In the genomic region with DNA sequence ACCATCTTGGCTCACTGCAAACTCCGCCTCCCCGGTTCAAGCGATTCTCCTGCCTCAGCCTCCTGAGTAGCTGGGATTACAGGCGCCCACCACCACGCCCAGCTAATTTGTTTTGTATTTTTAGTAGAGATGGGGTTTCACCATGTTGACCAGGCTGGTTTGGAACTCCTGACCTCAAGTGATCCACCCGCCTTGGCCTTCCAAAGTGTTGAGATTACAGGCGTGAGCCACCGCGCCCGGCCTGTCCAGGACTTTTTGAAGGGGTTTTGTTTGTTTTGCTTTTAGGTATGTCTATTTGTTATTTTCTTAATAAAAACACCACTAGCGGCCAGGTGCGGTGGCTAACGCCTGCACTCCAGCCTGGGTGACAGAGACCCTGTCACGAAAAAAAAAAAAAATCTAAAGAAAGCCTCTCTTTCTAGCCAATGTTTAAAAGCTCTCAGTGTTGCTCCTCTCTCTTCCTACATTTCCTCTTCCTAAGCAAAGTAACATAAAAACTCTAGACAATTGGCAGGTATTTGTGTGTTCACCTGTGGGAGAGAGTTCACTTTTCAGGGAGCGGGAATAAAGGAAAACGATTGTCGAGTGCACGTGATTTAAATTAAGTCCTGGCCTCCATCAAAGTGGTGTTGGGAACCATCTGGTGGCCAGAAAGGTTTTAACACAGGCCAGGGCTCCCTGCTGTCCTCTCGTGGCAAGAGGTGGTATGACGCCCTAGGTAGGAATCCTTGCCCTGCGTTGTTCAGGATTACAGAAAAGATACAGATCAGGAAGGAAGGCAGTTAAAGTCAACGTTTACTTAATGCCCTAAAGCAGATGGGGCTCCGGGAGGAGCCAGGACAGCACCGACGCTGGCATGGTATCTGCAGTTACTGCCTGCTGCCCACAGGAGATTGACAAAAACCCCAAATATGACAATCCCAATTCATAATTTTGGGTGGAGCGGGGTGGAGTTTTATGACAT, we compare ENCODE assay signal across 1 cellular context.
A peak's percentile ranks its signal among the peaks of the same experiment; 100 is the strongest.
TF ChIP-seq lines count a peak whose summit lies in the region.

No MANE protein-coding gene starts in this region.

TF ChIP-seq in K562, 482 proteins besides CTCF, POLR2A, EP300 and RAD21 (continued from another document and continues in another):
- TF ChIP-seq, protein P1, sequence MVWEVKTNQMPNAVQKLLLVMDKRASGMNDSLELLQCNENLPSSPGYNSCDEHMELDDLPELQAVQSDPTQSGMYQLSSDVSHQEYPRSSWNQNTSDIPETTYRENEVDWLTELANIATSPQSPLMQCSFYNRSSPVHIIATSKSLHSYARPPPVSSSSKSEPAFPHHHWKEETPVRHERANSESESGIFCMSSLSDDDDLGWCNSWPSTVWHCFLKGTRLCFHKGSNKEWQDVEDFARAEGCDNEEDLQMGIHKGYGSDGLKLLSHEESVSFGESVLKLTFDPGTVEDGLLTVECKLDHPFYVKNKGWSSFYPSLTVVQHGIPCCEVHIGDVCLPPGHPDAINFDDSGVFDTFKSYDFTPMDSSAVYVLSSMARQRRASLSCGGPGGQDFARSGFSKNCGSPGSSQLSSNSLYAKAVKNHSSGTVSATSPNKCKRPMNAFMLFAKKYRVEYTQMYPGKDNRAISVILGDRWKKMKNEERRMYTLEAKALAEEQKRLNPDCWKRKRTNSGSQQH (CRISPR knock-in tag; IDR thresholded peaks at IDR 0.05), result no peak
- no peak for TF ChIP-seq HIVEP1 (CRISPR knock-in tag; IDR thresholded peaks at IDR 0.05)
- no peak for TF ChIP-seq KDM1A (IDR thresholded peaks at IDR 0.05)
- TF ChIP-seq, protein P2, sequence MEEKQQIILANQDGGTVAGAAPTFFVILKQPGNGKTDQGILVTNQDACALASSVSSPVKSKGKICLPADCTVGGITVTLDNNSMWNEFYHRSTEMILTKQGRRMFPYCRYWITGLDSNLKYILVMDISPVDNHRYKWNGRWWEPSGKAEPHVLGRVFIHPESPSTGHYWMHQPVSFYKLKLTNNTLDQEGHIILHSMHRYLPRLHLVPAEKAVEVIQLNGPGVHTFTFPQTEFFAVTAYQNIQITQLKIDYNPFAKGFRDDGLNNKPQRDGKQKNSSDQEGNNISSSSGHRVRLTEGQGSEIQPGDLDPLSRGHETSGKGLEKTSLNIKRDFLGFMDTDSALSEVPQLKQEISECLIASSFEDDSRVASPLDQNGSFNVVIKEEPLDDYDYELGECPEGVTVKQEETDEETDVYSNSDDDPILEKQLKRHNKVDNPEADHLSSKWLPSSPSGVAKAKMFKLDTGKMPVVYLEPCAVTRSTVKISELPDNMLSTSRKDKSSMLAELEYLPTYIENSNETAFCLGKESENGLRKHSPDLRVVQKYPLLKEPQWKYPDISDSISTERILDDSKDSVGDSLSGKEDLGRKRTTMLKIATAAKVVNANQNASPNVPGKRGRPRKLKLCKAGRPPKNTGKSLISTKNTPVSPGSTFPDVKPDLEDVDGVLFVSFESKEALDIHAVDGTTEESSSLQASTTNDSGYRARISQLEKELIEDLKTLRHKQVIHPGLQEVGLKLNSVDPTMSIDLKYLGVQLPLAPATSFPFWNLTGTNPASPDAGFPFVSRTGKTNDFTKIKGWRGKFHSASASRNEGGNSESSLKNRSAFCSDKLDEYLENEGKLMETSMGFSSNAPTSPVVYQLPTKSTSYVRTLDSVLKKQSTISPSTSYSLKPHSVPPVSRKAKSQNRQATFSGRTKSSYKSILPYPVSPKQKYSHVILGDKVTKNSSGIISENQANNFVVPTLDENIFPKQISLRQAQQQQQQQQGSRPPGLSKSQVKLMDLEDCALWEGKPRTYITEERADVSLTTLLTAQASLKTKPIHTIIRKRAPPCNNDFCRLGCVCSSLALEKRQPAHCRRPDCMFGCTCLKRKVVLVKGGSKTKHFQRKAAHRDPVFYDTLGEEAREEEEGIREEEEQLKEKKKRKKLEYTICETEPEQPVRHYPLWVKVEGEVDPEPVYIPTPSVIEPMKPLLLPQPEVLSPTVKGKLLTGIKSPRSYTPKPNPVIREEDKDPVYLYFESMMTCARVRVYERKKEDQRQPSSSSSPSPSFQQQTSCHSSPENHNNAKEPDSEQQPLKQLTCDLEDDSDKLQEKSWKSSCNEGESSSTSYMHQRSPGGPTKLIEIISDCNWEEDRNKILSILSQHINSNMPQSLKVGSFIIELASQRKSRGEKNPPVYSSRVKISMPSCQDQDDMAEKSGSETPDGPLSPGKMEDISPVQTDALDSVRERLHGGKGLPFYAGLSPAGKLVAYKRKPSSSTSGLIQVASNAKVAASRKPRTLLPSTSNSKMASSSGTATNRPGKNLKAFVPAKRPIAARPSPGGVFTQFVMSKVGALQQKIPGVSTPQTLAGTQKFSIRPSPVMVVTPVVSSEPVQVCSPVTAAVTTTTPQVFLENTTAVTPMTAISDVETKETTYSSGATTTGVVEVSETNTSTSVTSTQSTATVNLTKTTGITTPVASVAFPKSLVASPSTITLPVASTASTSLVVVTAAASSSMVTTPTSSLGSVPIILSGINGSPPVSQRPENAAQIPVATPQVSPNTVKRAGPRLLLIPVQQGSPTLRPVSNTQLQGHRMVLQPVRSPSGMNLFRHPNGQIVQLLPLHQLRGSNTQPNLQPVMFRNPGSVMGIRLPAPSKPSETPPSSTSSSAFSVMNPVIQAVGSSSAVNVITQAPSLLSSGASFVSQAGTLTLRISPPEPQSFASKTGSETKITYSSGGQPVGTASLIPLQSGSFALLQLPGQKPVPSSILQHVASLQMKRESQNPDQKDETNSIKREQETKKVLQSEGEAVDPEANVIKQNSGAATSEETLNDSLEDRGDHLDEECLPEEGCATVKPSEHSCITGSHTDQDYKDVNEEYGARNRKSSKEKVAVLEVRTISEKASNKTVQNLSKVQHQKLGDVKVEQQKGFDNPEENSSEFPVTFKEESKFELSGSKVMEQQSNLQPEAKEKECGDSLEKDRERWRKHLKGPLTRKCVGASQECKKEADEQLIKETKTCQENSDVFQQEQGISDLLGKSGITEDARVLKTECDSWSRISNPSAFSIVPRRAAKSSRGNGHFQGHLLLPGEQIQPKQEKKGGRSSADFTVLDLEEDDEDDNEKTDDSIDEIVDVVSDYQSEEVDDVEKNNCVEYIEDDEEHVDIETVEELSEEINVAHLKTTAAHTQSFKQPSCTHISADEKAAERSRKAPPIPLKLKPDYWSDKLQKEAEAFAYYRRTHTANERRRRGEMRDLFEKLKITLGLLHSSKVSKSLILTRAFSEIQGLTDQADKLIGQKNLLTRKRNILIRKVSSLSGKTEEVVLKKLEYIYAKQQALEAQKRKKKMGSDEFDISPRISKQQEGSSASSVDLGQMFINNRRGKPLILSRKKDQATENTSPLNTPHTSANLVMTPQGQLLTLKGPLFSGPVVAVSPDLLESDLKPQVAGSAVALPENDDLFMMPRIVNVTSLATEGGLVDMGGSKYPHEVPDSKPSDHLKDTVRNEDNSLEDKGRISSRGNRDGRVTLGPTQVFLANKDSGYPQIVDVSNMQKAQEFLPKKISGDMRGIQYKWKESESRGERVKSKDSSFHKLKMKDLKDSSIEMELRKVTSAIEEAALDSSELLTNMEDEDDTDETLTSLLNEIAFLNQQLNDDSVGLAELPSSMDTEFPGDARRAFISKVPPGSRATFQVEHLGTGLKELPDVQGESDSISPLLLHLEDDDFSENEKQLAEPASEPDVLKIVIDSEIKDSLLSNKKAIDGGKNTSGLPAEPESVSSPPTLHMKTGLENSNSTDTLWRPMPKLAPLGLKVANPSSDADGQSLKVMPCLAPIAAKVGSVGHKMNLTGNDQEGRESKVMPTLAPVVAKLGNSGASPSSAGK (IDR thresholded peaks at IDR 0.05), result peak; percentile 86
- TF ChIP-seq ZNF449 (CRISPR knock-in tag; IDR thresholded peaks at IDR 0.05), result no peak
- no peak for TF ChIP-seq E2F5 (CRISPR knock-in tag; IDR thresholded peaks at IDR 0.05)
- TF ChIP-seq YBX1 (IDR thresholded peaks at IDR 0.05), result no peak
- TF ChIP-seq FIP1L1 (IDR thresholded peaks at IDR 0.05; ENCODE audit: low read depth, low read length, poor library complexity, severe bottlenecking), result no peak
- no peak for TF ChIP-seq ZNF717 (CRISPR knock-in tag; IDR thresholded peaks at IDR 0.05)
- TF ChIP-seq SNIP1 (IDR thresholded peaks at IDR 0.05; ENCODE audit: low read depth), result no peak
- no peak for TF ChIP-seq OTX1 (CRISPR knock-in tag; IDR thresholded peaks at IDR 0.05)
- TF ChIP-seq KDM5B (IDR thresholded peaks at IDR 0.05; ENCODE audit: insufficient replicate concordance, low read depth, low read length), result no peak
- no peak for TF ChIP-seq STAT5A (IDR thresholded peaks at IDR 0.05; ENCODE audit: borderline replicate concordance, low read length)
- no peak for TF ChIP-seq ELF2 (CRISPR knock-in tag; IDR thresholded peaks at IDR 0.05)
- TF ChIP-seq CHD1 (IDR thresholded peaks at IDR 0.05; ENCODE audit: low read length), result no peak
- TF ChIP-seq ZNF696 (CRISPR knock-in tag; conservative IDR thresholded peaks at IDR 0.05), result no peak
- TF ChIP-seq, protein P3, sequence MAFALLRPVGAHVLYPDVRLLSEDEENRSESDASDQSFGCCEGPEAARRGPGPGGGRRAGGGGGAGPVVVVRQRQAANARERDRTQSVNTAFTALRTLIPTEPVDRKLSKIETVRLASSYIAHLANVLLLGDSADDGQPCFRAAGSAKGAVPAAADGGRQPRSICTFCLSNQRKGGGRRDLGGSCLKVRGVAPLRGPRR (CRISPR knock-in tag; IDR thresholded peaks at IDR 0.05), result no peak
- TF ChIP-seq KLF6 (CRISPR knock-in tag; IDR thresholded peaks at IDR 0.05; ENCODE audit: borderline replicate concordance), result no peak
- no peak for TF ChIP-seq NUFIP1 (IDR thresholded peaks at IDR 0.05; ENCODE audit: partially characterized antibody)
- peak; percentile 37; the same call in 1 of the 2 replicates for TF ChIP-seq ATF7 (IDR thresholded peaks at IDR 0.05)
- TF ChIP-seq HNRNPLL (IDR thresholded peaks at IDR 0.05; ENCODE audit: low read depth, low read length, poor library complexity, severe bottlenecking), result no peak
- no peak for TF ChIP-seq HNRNPK (IDR thresholded peaks at IDR 0.05; ENCODE audit: low read depth, low read length, poor library complexity, severe bottlenecking)
- TF ChIP-seq PCBP2 (IDR thresholded peaks at IDR 0.05; ENCODE audit: low read depth, low read length, poor library complexity, severe bottlenecking), result no peak
- TF ChIP-seq ZBTB1 (CRISPR knock-in tag; IDR thresholded peaks at IDR 0.05; ENCODE audit: borderline replicate concordance, low read depth), result no peak
- no peak for TF ChIP-seq MEF2A (IDR thresholded peaks at IDR 0.05; ENCODE audit: control insufficient read depth, low read depth, low read length)
- TF ChIP-seq, protein P4, sequence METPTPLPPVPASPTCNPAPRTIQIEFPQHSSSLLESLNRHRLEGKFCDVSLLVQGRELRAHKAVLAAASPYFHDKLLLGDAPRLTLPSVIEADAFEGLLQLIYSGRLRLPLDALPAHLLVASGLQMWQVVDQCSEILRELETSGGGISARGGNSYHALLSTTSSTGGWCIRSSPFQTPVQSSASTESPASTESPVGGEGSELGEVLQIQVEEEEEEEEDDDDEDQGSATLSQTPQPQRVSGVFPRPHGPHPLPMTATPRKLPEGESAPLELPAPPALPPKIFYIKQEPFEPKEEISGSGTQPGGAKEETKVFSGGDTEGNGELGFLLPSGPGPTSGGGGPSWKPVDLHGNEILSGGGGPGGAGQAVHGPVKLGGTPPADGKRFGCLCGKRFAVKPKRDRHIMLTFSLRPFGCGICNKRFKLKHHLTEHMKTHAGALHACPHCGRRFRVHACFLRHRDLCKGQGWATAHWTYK (CRISPR knock-in tag; IDR thresholded peaks at IDR 0.05), result no peak
- TF ChIP-seq CREM (IDR thresholded peaks at IDR 0.05; ENCODE audit: low read depth), result peak; percentile 80
- no peak for TF ChIP-seq GABPB2 (CRISPR knock-in tag; conservative IDR thresholded peaks at IDR 0.05)
- no peak for TF ChIP-seq CBFA2T3 (IDR thresholded peaks at IDR 0.05)
- no peak for TF ChIP-seq CEBPG (CRISPR knock-in tag; IDR thresholded peaks at IDR 0.05)
- TF ChIP-seq CEBPG (tag; conservative IDR thresholded peaks at IDR 0.05 in 1 of 2, IDR thresholded peaks at IDR 0.05 in 1 of 2), result no peak
- TF ChIP-seq RCOR1 (IDR thresholded peaks at IDR 0.05; ENCODE audit: borderline replicate concordance in 1 of 2, low read depth in 2 of 2, low read length in 2 of 2), result peak in 1 of 2 experiments; percentile 80; a peak in 1 of 4 replicates
- no peak for TF ChIP-seq NR1H2 (CRISPR knock-in tag; IDR thresholded peaks at IDR 0.05)
- no peak for TF ChIP-seq PHTF2 (CRISPR knock-in tag; IDR thresholded peaks at IDR 0.05)
- TF ChIP-seq CGGBP1 (CRISPR knock-in tag; IDR thresholded peaks at IDR 0.05), result no peak
- TF ChIP-seq HEY1 (CRISPR knock-in tag; IDR thresholded peaks at IDR 0.05; ENCODE audit: borderline replicate concordance), result no peak
- TF ChIP-seq, protein P5, sequence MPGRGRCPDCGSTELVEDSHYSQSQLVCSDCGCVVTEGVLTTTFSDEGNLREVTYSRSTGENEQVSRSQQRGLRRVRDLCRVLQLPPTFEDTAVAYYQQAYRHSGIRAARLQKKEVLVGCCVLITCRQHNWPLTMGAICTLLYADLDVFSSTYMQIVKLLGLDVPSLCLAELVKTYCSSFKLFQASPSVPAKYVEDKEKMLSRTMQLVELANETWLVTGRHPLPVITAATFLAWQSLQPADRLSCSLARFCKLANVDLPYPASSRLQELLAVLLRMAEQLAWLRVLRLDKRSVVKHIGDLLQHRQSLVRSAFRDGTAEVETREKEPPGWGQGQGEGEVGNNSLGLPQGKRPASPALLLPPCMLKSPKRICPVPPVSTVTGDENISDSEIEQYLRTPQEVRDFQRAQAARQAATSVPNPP (IDR thresholded peaks at IDR 0.05; ENCODE audit: borderline replicate concordance, insufficient read depth, insufficient read length), result no peak
- TF ChIP-seq TAF15 (IDR thresholded peaks at IDR 0.05; ENCODE audit: low read depth, low read length), result no peak
- no peak for TF ChIP-seq IFI16 (CRISPR knock-in tag; IDR thresholded peaks at IDR 0.05)
- TF ChIP-seq, protein P6, sequence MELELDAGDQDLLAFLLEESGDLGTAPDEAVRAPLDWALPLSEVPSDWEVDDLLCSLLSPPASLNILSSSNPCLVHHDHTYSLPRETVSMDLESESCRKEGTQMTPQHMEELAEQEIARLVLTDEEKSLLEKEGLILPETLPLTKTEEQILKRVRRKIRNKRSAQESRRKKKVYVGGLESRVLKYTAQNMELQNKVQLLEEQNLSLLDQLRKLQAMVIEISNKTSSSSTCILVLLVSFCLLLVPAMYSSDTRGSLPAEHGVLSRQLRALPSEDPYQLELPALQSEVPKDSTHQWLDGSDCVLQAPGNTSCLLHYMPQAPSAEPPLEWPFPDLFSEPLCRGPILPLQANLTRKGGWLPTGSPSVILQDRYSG (tag; conservative IDR thresholded peaks at IDR 0.05; ENCODE audit: low read depth), result no peak
